ENCODE assay signal across 8 cellular contexts in the genomic region with DNA sequence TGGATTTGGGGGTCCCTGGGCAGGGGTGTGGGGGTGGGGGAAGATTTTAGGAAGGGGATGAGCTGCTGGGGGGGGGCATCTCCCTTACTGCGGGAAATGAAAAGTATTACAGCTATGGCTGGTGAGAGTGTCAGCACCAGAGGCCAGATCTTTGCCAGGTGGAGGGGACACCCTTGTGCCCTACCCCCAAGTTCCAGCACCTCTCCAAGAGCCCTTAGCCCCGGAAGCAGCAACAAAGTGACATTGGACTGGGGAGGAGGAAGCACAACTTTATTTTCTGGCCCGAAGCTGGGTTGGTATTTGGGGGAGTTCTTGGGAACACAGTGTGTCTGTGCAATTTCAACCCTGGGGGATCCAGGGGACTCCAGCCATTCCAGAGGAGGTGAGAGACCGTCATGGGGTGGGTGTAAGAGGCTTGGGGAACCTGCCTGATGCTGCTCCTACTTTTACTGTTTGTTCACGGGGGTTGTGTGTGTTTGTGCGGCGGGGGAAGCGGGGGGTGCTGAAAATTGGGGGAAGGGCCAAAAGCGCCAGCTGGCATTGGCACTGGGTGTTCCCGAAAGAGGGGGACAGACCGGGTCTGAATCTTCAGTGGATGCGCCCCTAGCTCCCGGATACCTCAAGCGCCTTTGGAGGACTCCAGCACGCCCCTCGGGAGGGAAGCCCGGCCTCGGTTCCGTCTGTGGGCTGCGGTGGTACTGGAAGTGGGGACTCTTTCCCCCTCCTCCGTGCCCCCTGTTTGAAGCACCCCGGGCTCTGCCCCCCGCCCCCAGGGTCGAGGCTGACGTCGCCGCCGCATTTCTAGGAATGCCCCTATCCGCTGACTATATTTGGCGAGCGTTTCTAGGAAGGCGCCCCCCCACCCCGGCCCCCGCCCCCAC.
A peak's percentile ranks its signal among the peaks of the same experiment; 100 is the strongest.
DNase-seq lines count a peak whose midpoint lies in the region; ATAC-seq and TF ChIP-seq lines count a peak whose summit lies in the region.

No MANE protein-coding gene starts in this region.

- H3K27me3 Mint-ChIP-seq in HFFc6 (ENCODE audit: insufficient read depth) (peaks cover 3% of the 10 kb centered on the region; the same call in 1 of the 2 replicates), progenitor cell of endocrine pancreas (peaks cover 47% of the 10 kb centered on the region)
- peaks cover 36% of the 10 kb centered on the region for H3K27me3 Mint-ChIP-seq in activated CD4-positive, alpha-beta memory T cell treated with anti-CD3 and anti-CD28 coated beads, Interleukin-2, amount 10 ng/mL, durations not matched to agents 7 days and 5 days

- no peak for TF ChIP-seq CTCF in HFFc6 (IDR thresholded peaks at IDR 0.05)
- no peak for TF ChIP-seq CTCF in fibroblast of the aortic adventitia (IDR thresholded peaks at IDR 0.05; ENCODE audit: insufficient read depth, low read length)
- no peak for TF ChIP-seq CTCF in progenitor cell of endocrine pancreas (IDR thresholded peaks at IDR 0.05; ENCODE audit: unreplicated experiment)

- H3K4me3 ChIP-seq in fibroblast of the aortic adventitia (ENCODE audit: low read depth, low read length): peak overlapping the region; percentile 72

- H3K4me3 Mint-ChIP-seq in HFFc6 (peak overlapping the region; percentile 90), progenitor cell of endocrine pancreas (ENCODE audit: low read depth) (peak overlapping the region; percentile 77)
- H3K4me3 Mint-ChIP-seq in activated CD4-positive, alpha-beta memory T cell treated with anti-CD3 and anti-CD28 coated beads, Interleukin-2, amount 10 ng/mL, durations not matched to agents 7 days and 5 days: peak overlapping the region; percentile 61

- DNase-seq in Caki2 (ENCODE audit: low read depth): peak; percentile 59
- DNase-seq in HFFc6: no peak
- no peak for DNase-seq in activated CD4-positive, alpha-beta memory T cell treated with anti-CD3 and anti-CD28 coated beads, Interleukin-2, amount 10 ng/mL, durations not matched to agents 7 days and 5 days
- DNase-seq in fibroblast of the aortic adventitia (ENCODE audit: low read depth): peak; percentile 24
- DNase-seq in progenitor cell of endocrine pancreas (ENCODE audit: low spot score, unreplicated experiment): no peak
- no peak for DNase-seq in globus pallidus (ENCODE audit: low spot score)
- DNase-seq in NCI-H510A treated with DMSO at 0.1 percent for 48 hours (lab: John Stamatoyannopoulos, UW): no peak

- H3K27ac Mint-ChIP-seq in HFFc6 (peak overlapping the region; percentile 83), progenitor cell of endocrine pancreas (peak overlapping the region; percentile 88)
- no peak overlapping the region for H3K27ac Mint-ChIP-seq in activated CD4-positive, alpha-beta memory T cell treated with anti-CD3 and anti-CD28 coated beads, Interleukin-2, amount 10 ng/mL, durations not matched to agents 7 days and 5 days

- no peaks in the 10 kb centered on the region for H3K9me3 Mint-ChIP-seq in HFFc6
- H3K9me3 Mint-ChIP-seq in activated CD4-positive, alpha-beta memory T cell treated with anti-CD3 and anti-CD28 coated beads, Interleukin-2, amount 10 ng/mL, durations not matched to agents 7 days and 5 days: no peaks in the 10 kb centered on the region
- no peaks in the 10 kb centered on the region for H3K9me3 Mint-ChIP-seq in progenitor cell of endocrine pancreas (ENCODE audit: low read depth)

- no peaks in the 10 kb centered on the region; the same call in 1 of the 2 replicates for H3K36me3 Mint-ChIP-seq in HFFc6 (ENCODE audit: low read depth)
- H3K36me3 Mint-ChIP-seq in activated CD4-positive, alpha-beta memory T cell treated with anti-CD3 and anti-CD28 coated beads, Interleukin-2, amount 10 ng/mL, durations not matched to agents 7 days and 5 days (ENCODE audit: low read depth): no peaks in the 10 kb centered on the region
- no peaks in the 10 kb centered on the region for H3K36me3 Mint-ChIP-seq in progenitor cell of endocrine pancreas (ENCODE audit: insufficient read depth)

- POLR2A ChIA-PET in activated CD4-positive, alpha-beta memory T cell treated with anti-CD3 and anti-CD28 coated beads, Interleukin-2, amount 10 ng/mL, durations not matched to agents 7 days and 5 days (lab: Charles Lee): interaction anchor here (1.5 kb wide), 1 partner anchor 382 kb away, joined by 4 read pairs; a partner anchor contains a TSS

- CTCF ChIA-PET in activated CD4-positive, alpha-beta memory T cell treated with anti-CD3 and anti-CD28 coated beads, Interleukin-2, amount 10 ng/mL, durations not matched to agents 7 days and 5 days (lab: Charles Lee): interaction anchor here (0.9 kb wide), 1 partner anchor 52 kb away, joined by 3 read pairs; no protein-coding TSS in a partner anchor

- in situ Hi-C loops in Caki2 (cut with HindIII; ENCODE audit: low pct_unique_long_range_greater_than_20kb, low sequenced_read_pairs): no loop called here

- peaks cover 31% of the 10 kb centered on the region for H3K4me1 Mint-ChIP-seq in HFFc6 (ENCODE audit: low read depth)
- peaks cover 11% of the 10 kb centered on the region for H3K4me1 Mint-ChIP-seq in activated CD4-positive, alpha-beta memory T cell treated with anti-CD3 and anti-CD28 coated beads, Interleukin-2, amount 10 ng/mL, durations not matched to agents 7 days and 5 days
- H3K4me1 Mint-ChIP-seq in progenitor cell of endocrine pancreas (ENCODE audit: low read depth): peaks cover 29% of the 10 kb centered on the region

- ATAC-seq in GM21360 (IDR thresholded peaks at IDR 0.05; ENCODE audit: unreplicated experiment): no peak

Comparison
In these comparisons a context has a peak if more than half of its experiments do, and no peak if none do; other contexts are left out.
1. DNase-seq: peak in Caki2 (single experiment) and fibroblast of the aortic adventitia (single experiment); none in HFFc6 (single experiment), activated CD4-positive, alpha-beta memory T cell treated with anti-CD3 and anti-CD28 coated beads, Interleukin-2, amount 10 ng/mL, durations not matched to agents 7 days and 5 days (single experiment), progenitor cell of endocrine pancreas (single experiment), globus pallidus (single experiment) and NCI-H510A treated with DMSO at 0.1 percent for 48 hours (single experiment).
2. Peak in every context shown above with its lines, with median percentiles within 50 percentile points of each other: H3K4me3 Mint-ChIP-seq.